ENCODE assay signal across 8 cellular contexts in genomic region chr10:96334888-96335526, GRCh38. TPM values are rescaled to one million over a fixed set of nuclear protein-coding genes. Genes with fewer than 3 reads are reported as not detected.
DNase-seq lines count a peak whose midpoint lies in the region; ATAC-seq and TF ChIP-seq lines count a peak whose summit lies in the region.
"Had no signal": no experiment of that assay in that cellular context is flagged by ENCODE, and none has a peak within 500 bp of the region (broad histone marks: within the 10 kb centered on the region; RNA-seq: fewer than 3 reads in every experiment).

No MANE protein-coding gene starts in this region.

- H3K4me2 ChIP-seq in DOHH2 (ENCODE audit: low read length), result no peak overlapping the region

- no peak overlapping the region for H3K4me3 ChIP-seq in DOHH2 (ENCODE audit: low read length)
- no peak overlapping the region for H3K4me3 ChIP-seq in WERI-Rb-1 (ENCODE audit: low read depth, low read length)

- H3K27ac ChIP-seq in DOHH2 (ENCODE audit: low read depth, low read length), result no peak overlapping the region
- no peak overlapping the region for H3K27ac ChIP-seq in WERI-Rb-1
- H3K27ac ChIP-seq in temporal lobe (ENCODE audit: low read depth, low read length), result peak overlapping the region; percentile 68

- H3K36me3 ChIP-seq in DOHH2 (ENCODE audit: control insufficient read depth, low read length) (no peaks in the 10 kb centered on the region), WERI-Rb-1 (no peaks in the 10 kb centered on the region)

- peaks cover 15% of the 10 kb centered on the region for H3K4me1 ChIP-seq in DOHH2 (ENCODE audit: control insufficient read depth, low read length)

- no peaks in the 10 kb centered on the region for H3F3A ChIP-seq in DOHH2 (ENCODE audit: control insufficient read depth, insufficient read depth)

- DNase-seq in HT1080 (ENCODE audit: low read depth) (peak; percentile 44), WERI-Rb-1 (peak; percentile 24), left ventricle myocardium superior (no peak), ecto neural progenitor cell (ENCODE audit: low spot score) (no peak)
- no peak for DNase-seq in activated naive CD4-positive, alpha-beta T cell treated with Interleukin-2 at 50 U/mL for 16 hours

- peak; percentile 57 for ATAC-seq in left ventricle myocardium superior
- ATAC-seq: naive thymus-derived CD4-positive, alpha-beta T cell had no signal

- intact Hi-C loops in left ventricle myocardium superior (cut with micrococcal nuclease), result loop anchor here (10.0 kb wide), 1 partner anchor 320 kb away; no protein-coding TSS in a partner anchor

- peak; percentile 76 for TF ChIP-seq CTCF in DOHH2 (IDR thresholded peaks at IDR 0.05; ENCODE audit: low read depth, low read length, poor library complexity, severe bottlenecking)
- TF ChIP-seq CTCF in WERI-Rb-1 (IDR thresholded peaks at IDR 0.05; ENCODE audit: low read depth, low read length), result peak; percentile 79

- H3K79me2 ChIP-seq in DOHH2 (ENCODE audit: control insufficient read depth, low read length), result no peaks in the 10 kb centered on the region

- no peaks in the 10 kb centered on the region for H3K9me3 ChIP-seq in DOHH2 (ENCODE audit: control insufficient read depth, insufficient read depth, low read length)
- H3K9me3 ChIP-seq in WERI-Rb-1 (ENCODE audit: severe bottlenecking), result no peaks in the 10 kb centered on the region

- no peaks in the 10 kb centered on the region for H4K20me1 ChIP-seq in DOHH2 (ENCODE audit: control insufficient read depth, insufficient read depth, low read depth, low read length)

- H3K9me2 ChIP-seq in DOHH2 (replicated peaks; ENCODE audit: control insufficient read depth, low read length), result no peaks in the 10 kb centered on the region

- H3K27me3 ChIP-seq in DOHH2 (ENCODE audit: control insufficient read depth, low read length), result no peaks in the 10 kb centered on the region
- H3K27me3 ChIP-seq in WERI-Rb-1 (ENCODE audit: insufficient read depth, low read depth, severe bottlenecking), result no peaks in the 10 kb centered on the region

RNA-seq across cellular contexts. Expression of gene OPALIN, which starts 23.8 kb away (rescaled TPM):
- not detected in 2 replicates for total RNA-seq in HT1080 (2014; rRNA removed; shearing (Covaris generic))
- polyA plus RNA-seq in HT1080 (2015; cell fraction: cytosol; rRNA removed), result not detected in 2 replicates
- polyA plus RNA-seq in HT1080 (2015; cell fraction: nucleus; rRNA removed), result not detected in 2 replicates
- total RNA-seq in left ventricle myocardium superior (not detected), temporal lobe (not detected)
- total RNA-seq: naive thymus-derived CD4-positive, alpha-beta T cell had no signal
- polyA plus RNA-seq: naive thymus-derived CD4-positive, alpha-beta T cell had no signal

RNA-seq across cellular contexts. Expression of gene DNTT, which starts 30.8 kb away (rescaled TPM):
- not detected in 2 replicates for total RNA-seq in HT1080 (2014; rRNA removed; shearing (Covaris generic))
- polyA plus RNA-seq in HT1080 (2015; cell fraction: cytosol; rRNA removed), result not detected in 2 replicates
- polyA plus RNA-seq in HT1080 (2015; cell fraction: nucleus; rRNA removed), result not detected in 2 replicates
- total RNA-seq in left ventricle myocardium superior (not detected), temporal lobe (not detected)

Comparison
In these comparisons a context has a peak if more than half of its experiments do, and no peak if none do; other contexts are left out.
1. DNase-seq: peak in HT1080 (single experiment) and WERI-Rb-1 (single experiment); none in left ventricle myocardium superior (single experiment), ecto neural progenitor cell (single experiment) and activated naive CD4-positive, alpha-beta T cell treated with Interleukin-2 at 50 U/mL for 16 hours (single experiment).